In the genomic region with DNA sequence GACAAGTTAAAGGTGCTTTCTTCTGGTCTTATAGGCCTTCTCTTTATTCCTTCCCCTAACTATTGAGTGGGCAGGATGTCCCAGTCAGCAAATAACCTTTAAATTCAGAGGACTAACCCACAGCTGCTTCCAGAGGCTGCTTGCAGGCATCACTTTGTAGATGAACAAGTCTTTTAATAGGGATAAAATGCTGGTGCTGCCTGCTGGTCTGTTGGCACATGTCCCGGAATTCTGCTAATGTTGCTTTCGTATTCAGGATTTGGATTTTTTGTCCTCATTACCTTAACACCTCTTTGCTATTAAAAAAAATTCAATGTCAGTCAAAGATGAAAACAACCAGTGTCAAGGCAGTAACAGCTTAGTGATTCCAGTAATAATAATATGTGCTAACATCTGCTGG, we compare ENCODE assay signal across 13 cellular contexts.
DNase-seq lines count a peak whose midpoint lies in the region; ATAC-seq and TF ChIP-seq lines count a peak whose summit lies in the region.
"Had no signal": no experiment of that assay in that cellular context is flagged by ENCODE, and none has a peak within 500 bp of the region (broad histone marks: within the 10 kb centered on the region; RNA-seq: fewer than 3 reads in every experiment).

No MANE protein-coding gene starts in this region.

- no peak overlapping the region for H2AFZ ChIP-seq in IMR-90 (replicated peaks; ENCODE audit: low read length, poor library complexity)

- H3K4me3 ChIP-seq in IMR-90 (ENCODE audit: insufficient read depth, low read depth, low read length): no peak overlapping the region
- H3K4me3 ChIP-seq in esophagus muscularis mucosa: no peak overlapping the region
- H3K4me3 ChIP-seq in transverse colon: no peak overlapping the region
- no peak overlapping the region for H3K4me3 ChIP-seq in aorta (ENCODE audit: low read length in 2 of 2)
- H3K4me3 ChIP-seq: heart left ventricle had no signal

- no peaks in the 10 kb centered on the region for H4K20me1 ChIP-seq in IMR-90 (ENCODE audit: insufficient read depth, low read length)

- no peak for TF ChIP-seq POLR2A in IMR-90 (IDR thresholded peaks at IDR 0.05; ENCODE audit: low read depth, low read length)
- TF ChIP-seq POLR2A in esophagus muscularis mucosa (IDR thresholded peaks at IDR 0.05; ENCODE audit: low read depth): no peak
- no peak for TF ChIP-seq POLR2A in transverse colon (IDR thresholded peaks at IDR 0.05)

- H4K5ac ChIP-seq in IMR-90 (ENCODE audit: low read depth, low read length): no peak overlapping the region

- H4K8ac ChIP-seq in IMR-90 (ENCODE audit: low read depth in 2 of 2, low read length in 2 of 2): no peak overlapping the region

- intact Hi-C loops in IMR-90 (cut with micrococcal nuclease): no loop called here
- intact Hi-C loops in esophagus muscularis mucosa (cut with DNase I): no loop called here
- intact Hi-C loops in transverse colon (cut with DNase I; ENCODE audit: low total_unique reads): no loop called here
- intact Hi-C loops in aorta (cut with DNase I): no loop called here

- no peak overlapping the region for H3K27ac ChIP-seq in IMR-90 (ENCODE audit: insufficient read depth, low read length)
- H3K27ac ChIP-seq in esophagus muscularis mucosa (replicated peaks in 1 of 4): peak overlapping the region; percentile 45 to 70 (median 52)
- H3K27ac ChIP-seq in transverse colon: peak overlapping the region in 3 of 4 donors; percentile 8 to 29 (median 28)
- no peak overlapping the region for H3K27ac ChIP-seq in aorta (ENCODE audit: low read depth in 1 of 2, low read length in 2 of 2)

- H2BK120ac ChIP-seq in IMR-90 (ENCODE audit: low read depth, low read length): no peak overlapping the region

- H2BK5ac ChIP-seq in IMR-90 (ENCODE audit: low read depth, low read length, poor library complexity, severe bottlenecking): no peak overlapping the region

- no peak overlapping the region for H3K18ac ChIP-seq in IMR-90 (ENCODE audit: low read depth, low read length)

- no peak overlapping the region for H3K9ac ChIP-seq in IMR-90 (ENCODE audit: low read depth, low read length)

- H3K4me3 Mint-ChIP-seq in T-helper 17 cell (no peak overlapping the region), T-cell (no peak overlapping the region)
- H3K4me3 Mint-ChIP-seq: activated B cell treated with CpG ODN at 0.5 μM for 24 hours; activated T-helper 17 cell treated with anti-CD3 and anti-CD28 coated beads, Interleukin-2, amount 50 U/mL, for 72 hours had no signal

- no peak for TF ChIP-seq RAD21 in IMR-90 (IDR thresholded peaks at IDR 0.05; ENCODE audit: low read length)

- H3K4me1 ChIP-seq in IMR-90 (ENCODE audit: control insufficient read depth, insufficient read depth, low read length): peaks cover 6% of the 10 kb centered on the region
- peaks cover 0 to 36% (median 35%) of the 10 kb centered on the region in 4 donors for H3K4me1 ChIP-seq in esophagus muscularis mucosa
- H3K4me1 ChIP-seq in transverse colon: no peaks in the 10 kb centered on the region
- H3K4me1 ChIP-seq in aorta (ENCODE audit: control insufficient read depth in 1 of 2, insufficient read depth in 2 of 2, low read length in 2 of 2): peaks cover 0 to 8% of the 10 kb centered on the region in 2 donors

- H3K27ac Mint-ChIP-seq in T-helper 17 cell (no peak overlapping the region), T-cell (no peak overlapping the region)
- H3K27ac Mint-ChIP-seq: activated B cell treated with CpG ODN at 0.5 μM for 24 hours; activated T-helper 17 cell treated with anti-CD3 and anti-CD28 coated beads, Interleukin-2, amount 50 U/mL, for 72 hours had no signal

- no peak overlapping the region for H3K4ac ChIP-seq in IMR-90 (ENCODE audit: low read depth, low read length)

- TF ChIP-seq EP300 in esophagus muscularis mucosa (IDR thresholded peaks at IDR 0.05) (no peak), transverse colon (IDR thresholded peaks at IDR 0.05; ENCODE audit: low read depth) (no peak)

- POLR2A ChIA-PET in IMR-90 (lab: Charles Lee; ENCODE audit: unreplicated experiment): no interaction called here
- POLR2A ChIA-PET in T-cell (lab: Charles Lee): interaction anchor here in 1 of 2 donors (0.7 kb wide), 1 partner anchor 23 kb away, joined by 4 read pairs; no protein-coding TSS in a partner anchor

- no peak overlapping the region for H3K56ac ChIP-seq in IMR-90 (ENCODE audit: extremely low read depth, insufficient read depth, low read length)

- H3K23ac ChIP-seq in IMR-90 (ENCODE audit: low read depth, low read length): no peak overlapping the region

- peaks cover 4 to 15% (median 11%) of the 10 kb centered on the region in 3 donors for H3K9me3 Mint-ChIP-seq in T-cell

- H2AK5ac ChIP-seq in IMR-90 (ENCODE audit: low read depth, low read length): no peak overlapping the region

- no peaks in the 10 kb centered on the region for H3K79me1 ChIP-seq in IMR-90 (ENCODE audit: low read depth in 1 of 2, low read length in 2 of 2)

- DNase-seq in IMR-90 (peak; percentile 46), NCI-H524 (lab: John Stamatoyannopoulos, UW) (peak; percentile 61 to 87), esophagus muscularis mucosa (ENCODE audit: extremely low spot score) (no peak), transverse colon (no peak), T-helper 17 cell (no peak), T-cell (no peak), aorta (no peak)
- DNase-seq: activated B cell treated with CpG ODN at 0.5 μM for 24 hours; RPMI8226; stimulated activated naive CD4-positive, alpha-beta T cell treated with Interleukin-2 at 50 U/mL for 16 hours had no signal

- no peak overlapping the region for H2BK15ac ChIP-seq in IMR-90 (ENCODE audit: low read depth, low read length)

- TF ChIP-seq CTCF in IMR-90 (conservative IDR thresholded peaks at IDR 0.05; ENCODE audit: low read depth, low read length): no peak
- no peak for TF ChIP-seq CTCF in esophagus muscularis mucosa (IDR thresholded peaks at IDR 0.05)
- no peak for TF ChIP-seq CTCF in transverse colon (IDR thresholded peaks at IDR 0.05)

- no peak overlapping the region for H3K4me2 ChIP-seq in IMR-90 (ENCODE audit: low read depth, low read length)

- peaks cover 7% of the 10 kb centered on the region for H3K27me3 Mint-ChIP-seq in T-helper 17 cell
- peaks cover 0 to 3% of the 10 kb centered on the region in 2 donors for H3K27me3 Mint-ChIP-seq in T-cell
- H3K27me3 Mint-ChIP-seq: activated B cell treated with CpG ODN at 0.5 μM for 24 hours had no signal

- no CpG with 5 or more reads among the region's 2 CpGs for WGBS in IMR-90 (ENCODE audit: extremely low coverage in 2 of 2, insufficient read length in 1 of 2), 2 experiments
- WGBS in esophagus muscularis mucosa: 6% methylated on average over 2 of the region's 2 CpGs
- 20 to 50% methylated on average over 2 of the region's 2 CpGs for WGBS in transverse colon (ENCODE audit: low coverage in 1 of 2), 2 donors
- WGBS in aorta, 2 donors: 2 to 4% methylated on average over 2 of the region's 2 CpGs

- in situ Hi-C loops in IMR-90 (cut with MboI; ENCODE audit: low sequenced_read_pairs): no loop called here
- in situ Hi-C loops in transverse colon (cut with MboI; ENCODE audit: low pct_ligation_motif_present in 1 of 4, low pct_unique_long_range_greater_than_20kb in 1 of 4, low sequenced_read_pairs in 3 of 4): no loop called here

- H3K27me3 ChIP-seq in IMR-90 (ENCODE audit: control insufficient read depth, insufficient read depth, low read length) (no peaks in the 10 kb centered on the region), esophagus muscularis mucosa (no peaks in the 10 kb centered on the region), transverse colon (no peaks in the 10 kb centered on the region), aorta (ENCODE audit: control insufficient read depth in 1 of 2, insufficient read depth in 2 of 2, low read length in 1 of 2) (no peaks in the 10 kb centered on the region)
- H3K27me3 ChIP-seq: heart left ventricle had no signal

- no peak overlapping the region for H3K14ac ChIP-seq in IMR-90 (replicated peaks; ENCODE audit: low read depth, low read length)

- H3K4me1 Mint-ChIP-seq in T-helper 17 cell (no peaks in the 10 kb centered on the region), T-cell (no peaks in the 10 kb centered on the region)
- H3K4me1 Mint-ChIP-seq: activated B cell treated with CpG ODN at 0.5 μM for 24 hours; activated T-helper 17 cell treated with anti-CD3 and anti-CD28 coated beads, Interleukin-2, amount 50 U/mL, for 72 hours had no signal

- dilution Hi-C loops in IMR-90 (cut with HindIII; ENCODE audit: low sequenced_read_pairs, unreplicated experiment): no loop called here

- no peak overlapping the region for H2BK20ac ChIP-seq in IMR-90 (ENCODE audit: low read depth, low read length)

- CTCF ChIA-PET in IMR-90 (lab: Yijun Ruan, JAX) (interaction anchor here (0.6 kb wide), 1 partner anchor 215 kb away, joined by 8 read pairs; no protein-coding TSS in a partner anchor), T-cell (lab: Charles Lee) (no interaction called here)

- peaks cover 8% of the 10 kb centered on the region for H3K9me3 ChIP-seq in IMR-90 (ENCODE audit: control insufficient read depth, insufficient read depth, low read length)
- H3K9me3 ChIP-seq in esophagus muscularis mucosa: peaks cover 0 to 13% (median 11%) of the 10 kb centered on the region in 4 donors
- H3K9me3 ChIP-seq in transverse colon: peaks cover 8% of the 10 kb centered on the region in 2 donors
- no peaks in the 10 kb centered on the region for H3K9me3 ChIP-seq in T-helper 17 cell (ENCODE audit: control insufficient read depth, low read length, poor library complexity, severe bottlenecking)
- H3K9me3 ChIP-seq in aorta (ENCODE audit: control insufficient read depth, low read length): peaks cover 6% of the 10 kb centered on the region

- H3K9me1 ChIP-seq in IMR-90 (ENCODE audit: insufficient read depth, low read length): peaks cover 4% of the 10 kb centered on the region; the same call in 1 of the 2 replicates

- no peak for ATAC-seq in IMR-90 (ENCODE audit: low read depth)
- ATAC-seq in T-helper 17 cell: no peak
- ATAC-seq in T-cell (replicated peaks in 1 of 4): no peak
- no peak for ATAC-seq in aorta (ENCODE audit: low FRiP score)
- ATAC-seq: activated T-helper 17 cell treated with anti-CD3 and anti-CD28 coated beads, Interleukin-2, amount 50 U/mL, for 72 hours; HCT116; heart left ventricle had no signal

- H2AK9ac ChIP-seq in IMR-90 (replicated peaks; ENCODE audit: low read depth, low read length, poor library complexity): no peak overlapping the region

- BruUV-seq in IMR-90 (replicated peaks; lab: Mats Ljungman, UMichigan): no TSS peak

- no peaks in the 10 kb centered on the region for H3K36me3 ChIP-seq in IMR-90 (ENCODE audit: control insufficient read depth, insufficient read depth, low read length)
- no peaks in the 10 kb centered on the region for H3K36me3 ChIP-seq in esophagus muscularis mucosa
- no peaks in the 10 kb centered on the region for H3K36me3 ChIP-seq in transverse colon
- H3K36me3 ChIP-seq in aorta (ENCODE audit: control insufficient read depth in 1 of 2, insufficient read depth in 2 of 2, low read length in 1 of 2): no peaks in the 10 kb centered on the region
- H3K36me3 ChIP-seq: heart left ventricle had no signal

- H3K36me3 Mint-ChIP-seq in T-helper 17 cell (ENCODE audit: low read depth) (no peaks in the 10 kb centered on the region), T-cell (no peaks in the 10 kb centered on the region)

- H4K91ac ChIP-seq in IMR-90 (ENCODE audit: insufficient read depth, low read depth, low read length): no peak overlapping the region

TF ChIP-seq in IMR-90, 13 proteins besides CTCF, POLR2A, EP300 and RAD21 (continues in another document):
- TF ChIP-seq CEBPB (IDR thresholded peaks at IDR 0.05; ENCODE audit: low read depth, low read length): no peak

Comparison
In these comparisons a context has a peak if more than half of its experiments do, and no peak if none do; other contexts are left out.
1. DNase-seq: peak in IMR-90 (single experiment) and NCI-H524 (2 of 2); none in esophagus muscularis mucosa (single experiment), transverse colon (single experiment), T-helper 17 cell (0 of 3), T-cell (0 of 34) and aorta (0 of 2).
2. H3K27ac ChIP-seq: peak in esophagus muscularis mucosa (4 of 4) and transverse colon (3 of 4); none in IMR-90 (single experiment) and aorta (0 of 2).